22 cellular contexts compared by ENCODE assay signal in the genomic region with DNA sequence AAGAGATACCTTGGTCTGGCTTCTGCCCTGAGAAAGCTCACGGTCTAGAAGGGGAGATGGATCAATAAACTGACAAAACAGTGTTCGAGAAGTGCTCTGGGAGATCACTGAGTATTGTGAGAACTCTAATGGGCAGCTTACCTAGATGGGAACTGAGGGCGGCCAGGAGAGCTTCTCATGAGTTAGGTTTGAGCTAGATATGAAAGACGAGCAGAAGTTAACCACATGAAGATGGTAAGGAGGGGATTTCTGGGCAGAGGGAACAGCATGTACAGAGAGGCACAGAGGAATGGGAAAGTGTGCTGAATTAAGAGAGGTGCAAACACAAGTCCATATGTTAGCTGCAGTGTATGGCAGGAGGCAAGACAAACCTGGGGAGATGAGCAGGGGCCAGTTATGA. TPM values are rescaled to one million over a fixed set of nuclear protein-coding genes. Genes with fewer than 3 reads are reported as not detected.
DNase-seq lines count a peak whose midpoint lies in the region; ATAC-seq, FAIRE-seq and TF ChIP-seq lines count a peak whose summit lies in the region.
"Had no signal": no experiment of that assay in that cellular context is flagged by ENCODE, and none has a peak within 500 bp of the region (broad histone marks: within the 10 kb centered on the region; RNA-seq: fewer than 3 reads in every experiment).

No MANE protein-coding gene starts in this region.

- H3K36me3 ChIP-seq in GM12878 (ENCODE audit: control insufficient read depth in 2 of 2, insufficient read depth in 2 of 2, low read length in 1 of 2), result peaks cover 0 to 3% of the 10 kb centered on the region in 2 experiments; a peak in 1 of 4 replicates
- peaks cover 15% of the 10 kb centered on the region for H3K36me3 ChIP-seq in WERI-Rb-1

- H3K9ac ChIP-seq in GM12878 (ENCODE audit: control insufficient read depth, insufficient read depth, low read length), result 0 out of 2 replicates have a peak overlapping the region, but pooled peaks have one; percentile 9
- H3K9ac ChIP-seq: KMS-11 had no signal

- H3K27ac ChIP-seq in GM12878 (ENCODE audit: control insufficient read depth, insufficient read depth) (peak overlapping the region; percentile 57), WERI-Rb-1 (no peak overlapping the region)
- H3K27ac ChIP-seq: A549, KMS-11, Peyer's patch had no signal

- TF ChIP-seq EP300 in GM12878 (IDR thresholded peaks at IDR 0.05; ENCODE audit: borderline replicate concordance in 1 of 2, control insufficient read depth in 1 of 2, low read depth in 2 of 2, low read length in 2 of 2), result no peak

- H3K4me1 Mint-ChIP-seq in stimulated activated naive CD8-positive, alpha-beta T cell treated with anti-CD3 and anti-CD28 coated beads, Interleukin-15, Interleukin-2, amounts not matched to agents 100 ng/mL and 50 ng/mL, for 24 hours (ENCODE audit: low read depth), result peaks cover 64% of the 10 kb centered on the region
- H3K4me1 Mint-ChIP-seq in stimulated activated naive CD8-positive, alpha-beta T cell treated with anti-CD3 and anti-CD28 coated beads, Interleukin-15, amount 100 ng/mL, for 72 hours, result peaks cover 55% of the 10 kb centered on the region
- H3K4me1 Mint-ChIP-seq in naive thymus-derived CD8-positive, alpha-beta T cell, result peaks cover 31 to 78% (median 67%) of the 10 kb centered on the region in 4 donors

- no peak for TF ChIP-seq POLR2A in GM12878 (IDR thresholded peaks at IDR 0.05; ENCODE audit: low read depth, low read length)

- H2AFZ ChIP-seq in GM12878 (ENCODE audit: control insufficient read depth, low read depth, low read length), result no peak overlapping the region

- ATAC-seq in stimulated activated naive CD8-positive, alpha-beta T cell treated with anti-CD3 and anti-CD28 coated beads, Interleukin-15, amount 100 ng/mL, for 72 hours, result no peak
- peak; percentile 52 for ATAC-seq in GM12878
- peak in 1 of 2 donors; percentile 32 for ATAC-seq in naive thymus-derived CD8-positive, alpha-beta T cell
- ATAC-seq: A549; CD8-positive, alpha-beta T cell; HCT116; SK-N-SH treated with all-trans-retinoic acid at 6 μM for 48 hours had no signal

- intact Hi-C loops in GM12878 (cut with micrococcal nuclease; ENCODE audit: unreplicated experiment), result no loop called here

- TF ChIP-seq CTCF in GM12878 (IDR thresholded peaks at IDR 0.05 in 2 of 3, conservative IDR thresholded peaks at IDR 0.05 in 1 of 3; ENCODE audit: control insufficient read depth in 2 of 3, extremely low read depth in 1 of 3, insufficient read depth in 1 of 3, low read depth in 3 of 3, low read length in 3 of 3), result no peak
- TF ChIP-seq CTCF in WERI-Rb-1 (IDR thresholded peaks at IDR 0.05; ENCODE audit: low read depth, low read length), result no peak

- H3K27ac Mint-ChIP-seq in stimulated activated naive CD8-positive, alpha-beta T cell treated with anti-CD3 and anti-CD28 coated beads, Interleukin-15, Interleukin-2, amounts not matched to agents 100 ng/mL and 50 ng/mL, for 24 hours, result peak overlapping the region; percentile 22
- peak overlapping the region in 1 of 2 donors; percentile 13 for H3K27ac Mint-ChIP-seq in stimulated activated naive CD8-positive, alpha-beta T cell treated with anti-CD3 and anti-CD28 coated beads, Interleukin-15, amount 100 ng/mL, for 72 hours
- peak overlapping the region in 8 of 10 donors; percentile 1 to 87 (median 23) for H3K27ac Mint-ChIP-seq in naive thymus-derived CD8-positive, alpha-beta T cell
- H3K27ac Mint-ChIP-seq: CD8-positive, alpha-beta T cell had no signal

- POLR2A ChIA-PET in GM12878 (lab: Charles Lee), result interaction anchor here (0.5 to 2.7 kb wide), 6 partner anchors 9 to 28 kb away, joined by 3 to 9 read pairs (median 6); no protein-coding TSS in a partner anchor
- POLR2A ChIA-PET in naive thymus-derived CD8-positive, alpha-beta T cell (lab: Charles Lee), result interaction anchor here (1.5 to 3.3 kb wide), 2 partner anchors 12 to 15 kb away, joined by 4 to 15 read pairs; a partner anchor contains a TSS

- H3K27me3 ChIP-seq in GM12878 (replicated peaks in 1 of 2; ENCODE audit: control insufficient read depth in 2 of 2, insufficient read depth in 2 of 2, low read length in 1 of 2), result no peaks in the 10 kb centered on the region
- H3K27me3 ChIP-seq in WERI-Rb-1 (ENCODE audit: insufficient read depth, low read depth, severe bottlenecking), result no peaks in the 10 kb centered on the region
- H3K27me3 ChIP-seq: BE2C, Peyer's patch had no signal

- no peaks in the 10 kb centered on the region for H3K27me3 Mint-ChIP-seq in stimulated activated naive CD8-positive, alpha-beta T cell treated with anti-CD3 and anti-CD28 coated beads, Interleukin-15, Interleukin-2, amounts not matched to agents 100 ng/mL and 50 ng/mL, for 24 hours
- H3K27me3 Mint-ChIP-seq in stimulated activated naive CD8-positive, alpha-beta T cell treated with anti-CD3 and anti-CD28 coated beads, Interleukin-15, amount 100 ng/mL, for 72 hours, result no peaks in the 10 kb centered on the region
- H3K27me3 Mint-ChIP-seq in naive thymus-derived CD8-positive, alpha-beta T cell, result no peaks in the 10 kb centered on the region

- CTCF ChIA-PET in GM12878 (lab: Yijun Ruan, JAX), result interaction anchor here (0.9 to 1.7 kb wide), 10 partner anchors 9 to 50 kb away, joined by 3 to 13 read pairs (median 4); no protein-coding TSS in a partner anchor

- peaks cover 37% of the 10 kb centered on the region for H3K36me3 Mint-ChIP-seq in stimulated activated naive CD8-positive, alpha-beta T cell treated with anti-CD3 and anti-CD28 coated beads, Interleukin-15, Interleukin-2, amounts not matched to agents 100 ng/mL and 50 ng/mL, for 24 hours (ENCODE audit: low read depth)
- peaks cover 5 to 21% (median 17%) of the 10 kb centered on the region in 3 donors for H3K36me3 Mint-ChIP-seq in naive thymus-derived CD8-positive, alpha-beta T cell

- H3K9me3 ChIP-seq in GM12878 (replicated peaks; ENCODE audit: control insufficient read depth, insufficient read depth, low read length) (peaks cover 7% of the 10 kb centered on the region; the same call in 2 of the 3 replicates), WERI-Rb-1 (ENCODE audit: severe bottlenecking) (peaks cover 6% of the 10 kb centered on the region)
- H3K9me3 ChIP-seq: BE2C, Peyer's patch had no signal

- SMC1A ChIA-PET in GM12878 (lab: Charles Lee; ENCODE audit: uncharacterized antibody, unreplicated experiment), result interaction anchor here (0.7 to 2.1 kb wide), 20 partner anchors 9 to 476 kb away, joined by 3 to 13 read pairs (median 4); no protein-coding TSS in a partner anchor

- no peak for DNase-seq in stimulated activated naive CD8-positive, alpha-beta T cell treated with anti-CD3 and anti-CD28 coated beads, Interleukin-15, amount 100 ng/mL, for 72 hours
- DNase-seq in GM12878 (ENCODE audit: low read depth, low spot score) (no peak), mucosa of gallbladder (ENCODE audit: low spot score) (no peak), WERI-Rb-1 (no peak), NCI-H128 (lab: John Stamatoyannopoulos, UW; ENCODE audit: unreplicated experiment) (no peak)
- no peak for DNase-seq in naive thymus-derived CD8-positive, alpha-beta T cell
- DNase-seq: BE2C; Calu3; CD8-positive, alpha-beta T cell; IMR-90; NCI-H1105; NCI-H2081; NCI-H2171 treated with DMSO at 0.1 percent for 48 hours; NCI-H524 treated with DMSO at 0.1 percent for 48 hours; Peyer's patch had no signal

- WGBS in GM12878 (ENCODE audit: insufficient coverage, insufficient replicate concordance, low lambda C conversion rate, missing lambda C conversion rate), result 79% methylated on average over 4 of the region's 4 CpGs

- no peak overlapping the region for H3K4me3 ChIP-seq in GM12878
- no peak overlapping the region for H3K4me3 ChIP-seq in WERI-Rb-1 (ENCODE audit: low read depth, low read length)
- H3K4me3 ChIP-seq: A549, Peyer's patch had no signal

- H3K4me2 ChIP-seq in GM12878 (ENCODE audit: control insufficient read depth, insufficient read depth), result peak overlapping the region; percentile 29; the same call in 1 of the 2 replicates
- H3K4me2 ChIP-seq: A549, KMS-11 had no signal

- no peak for TF ChIP-seq RAD21 in GM12878 (IDR thresholded peaks at IDR 0.05; ENCODE audit: insufficient read depth, low read depth, low read length)

- H4K20me1 ChIP-seq in GM12878 (ENCODE audit: control insufficient read depth, insufficient read depth), result peaks cover 6% of the 10 kb centered on the region

- no peak overlapping the region for H3K4me3 Mint-ChIP-seq in stimulated activated naive CD8-positive, alpha-beta T cell treated with anti-CD3 and anti-CD28 coated beads, Interleukin-15, Interleukin-2, amounts not matched to agents 100 ng/mL and 50 ng/mL, for 24 hours
- no peak overlapping the region for H3K4me3 Mint-ChIP-seq in stimulated activated naive CD8-positive, alpha-beta T cell treated with anti-CD3 and anti-CD28 coated beads, Interleukin-15, amount 100 ng/mL, for 72 hours
- peak overlapping the region in 1 of 10 donors; percentile 1 for H3K4me3 Mint-ChIP-seq in naive thymus-derived CD8-positive, alpha-beta T cell
- H3K4me3 Mint-ChIP-seq: CD8-positive, alpha-beta T cell had no signal

- in situ Hi-C loops in GM12878 (cut with MboI), result no loop called here

- peaks cover 90% of the 10 kb centered on the region for H3K79me2 ChIP-seq in GM12878 (ENCODE audit: control insufficient read depth, insufficient read depth, low read length)

- no peak for FAIRE-seq in GM12878 (lab: Jason Lieb, UNC)
- FAIRE-seq: A549, G401.6, H1 had no signal

- peaks cover 17% of the 10 kb centered on the region for H3K4me1 ChIP-seq in GM12878 (ENCODE audit: control insufficient read depth, insufficient read depth, low read length)

- H3K9me3 Mint-ChIP-seq in stimulated activated naive CD8-positive, alpha-beta T cell treated with anti-CD3 and anti-CD28 coated beads, Interleukin-15, Interleukin-2, amounts not matched to agents 100 ng/mL and 50 ng/mL, for 24 hours, result peaks cover 6% of the 10 kb centered on the region
- H3K9me3 Mint-ChIP-seq in stimulated activated naive CD8-positive, alpha-beta T cell treated with anti-CD3 and anti-CD28 coated beads, Interleukin-15, amount 100 ng/mL, for 72 hours, result no peaks in the 10 kb centered on the region
- peaks cover 0 to 12% (median 6%) of the 10 kb centered on the region in 9 donors for H3K9me3 Mint-ChIP-seq in naive thymus-derived CD8-positive, alpha-beta T cell

- RAD21 ChIA-PET in GM12878 (lab: Charles Lee; ENCODE audit: unreplicated experiment), result interaction anchor here (0.7 to 2.1 kb wide), 10 partner anchors 12 to 276 kb away, joined by 3 to 20 read pairs (median 4); a partner anchor contains a TSS

- no TSS peak for BruUV-seq in GM12878 (replicated peaks; lab: Mats Ljungman, UMichigan)

RNA-seq across cellular contexts. Expression of a gene that starts 11.9 kb away (rescaled TPM):
- total RNA-seq in GM12878 (2013; cell fraction: nucleolus; rRNA removed), result 26.2 and 26.9 TPM in 2 replicates
- total RNA-seq in GM12878 (2014; rRNA removed) (8.2 and 10.7 TPM in 2 replicates), GM12878 (2014; rRNA removed; fragmentation: Illumina TruSeq; extraction: Trizol) (18.2 and 19.1 TPM in 2 replicates), GM12878 (2021) (34.4 and 38.0 TPM in 2 replicates), mucosa of gallbladder (105 TPM)
- polyA plus RNA-seq in GM12878 (2011; ENCODE audit: low read depth), result 25.3 TPM
- polyA plus RNA-seq in GM12878 (2011; rRNA removed) (16.0 and 17.0 TPM in 2 replicates), GM12878 (2014; fragmentation: Illumina TruSeq; extraction: Trizol) (29.1 and 34.3 TPM in 2 replicates), GM12878 (2014; fragmentation: Nextera tagmentation; extraction: Ambion mirVana) (1 to 10 TPM in 1 of 2 experiments, under 1 TPM in 1; 0.90 to 1.8 TPM), GM12878 (2014; rRNA removed) (16.9 and 17.2 TPM in 2 replicates), GM12878 (2016; fragmentation: Nextera tagmentation; extraction: Ambion mirVana) (10 to 100 TPM in 1 of 2 experiments, 1 to 10 TPM in 1; 5.3 to 15.7 TPM)
- 9.5 and 13.2 TPM in 2 replicates for polyA plus RNA-seq in GM12878 (2011; cell fraction: cytosol; rRNA removed)
- 7.8 and 10.9 TPM in 2 replicates for polyA plus RNA-seq in GM12878 (2011; cell fraction: nucleus; rRNA removed)
- 50.6 and 56.3 TPM in 2 replicates for polyA plus RNA-seq in GM12878 (2012)
- polyA minus RNA-seq in GM12878 (2011; rRNA and poly(A)+ RNA removed), result 10.6 and 11.9 TPM in 2 replicates
- polyA minus RNA-seq in GM12878 (2011; cell fraction: cytosol; rRNA and poly(A)+ RNA removed), result 13.6 and 16.2 TPM in 2 replicates
- polyA minus RNA-seq in GM12878 (2011; cell fraction: nucleus; rRNA and poly(A)+ RNA removed), result 10.0 and 25.9 TPM in 2 replicates
- 10 to 100 TPM; 32.8 to 33.8 TPM for total RNA-seq in naive thymus-derived CD8-positive, alpha-beta T cell
- polyA plus RNA-seq in naive thymus-derived CD8-positive, alpha-beta T cell, result 1 to 10 TPM; 3.7 to 4.5 (median 3.8) TPM
